7 cellular contexts compared by ENCODE assay signal in genomic region chr4:176320340-176320975, GRCh38. TPM values are rescaled to one million over a fixed set of nuclear protein-coding genes. Genes with fewer than 3 reads are reported as not detected.
DNase-seq lines count a peak whose midpoint lies in the region; ATAC-seq and TF ChIP-seq lines count a peak whose summit lies in the region.

No MANE protein-coding gene starts in this region.

- no peaks in the 10 kb centered on the region for H3K36me3 ChIP-seq in breast epithelium

- TF ChIP-seq CTCF in VCaP (conservative IDR thresholded peaks at IDR 0.05) (no peak), breast epithelium (IDR thresholded peaks at IDR 0.05) (no peak)

- H3K27me3 ChIP-seq in breast epithelium, result no peaks in the 10 kb centered on the region

- peaks cover 0 to 9% of the 10 kb centered on the region in 2 donors for H3K4me1 ChIP-seq in breast epithelium

- intact Hi-C loops in breast epithelium (cut with DNase I; ENCODE audit: low total_unique reads), result no loop called here

- no peaks in the 10 kb centered on the region for H3K9me3 ChIP-seq in breast epithelium

- DNase-seq in NCI-H1417 (lab: John Stamatoyannopoulos, UW) (peak; percentile 25 to 86 (median 83)), breast epithelium (ENCODE audit: low spot score in 2 of 2) (peak; percentile 81 to 86), inferior parietal cortex (ENCODE audit: extremely low spot score) (peak; percentile 78), smooth muscle cell of the brain vasculature (ENCODE audit: low read depth, low spot score) (peak; percentile 51)

- ATAC-seq in GM18502 (IDR thresholded peaks at IDR 0.05; ENCODE audit: poor library complexity, unreplicated experiment), result peak; percentile 83
- ATAC-seq in HG02759 (IDR thresholded peaks at IDR 0.05; ENCODE audit: unreplicated experiment), result peak; percentile 79

- TF ChIP-seq POLR2A in breast epithelium (IDR thresholded peaks at IDR 0.05), result no peak

- peak overlapping the region; percentile 86 to 98 (median 94) for H3K4me3 ChIP-seq in breast epithelium

- H3K27ac ChIP-seq in VCaP, result peak overlapping the region; percentile 90
- H3K27ac ChIP-seq in breast epithelium, result peak overlapping the region; percentile 96 to 97

RNA-seq across cellular contexts. Expression of gene SPCS3, which starts 0.7 kb away (rescaled TPM):
- 10 to 100 TPM; 53.1 to 80.2 (median 75.1) TPM for total RNA-seq in breast epithelium

RNA-seq across cellular contexts. Expression of gene ASB5, which starts 51.4 kb away (rescaled TPM):
- total RNA-seq in breast epithelium, result not detected

Comparison
In these comparisons a context has a peak if more than half of its experiments do, and no peak if none do; other contexts are left out.
1. Peak in every context shown above with its lines: DNase-seq, ATAC-seq, H3K4me3 ChIP-seq and H3K27ac ChIP-seq.